In genomic region chr2:216596986-216597509, GRCh38 we compare ENCODE assay signal across 14 cellular contexts. TPM values are rescaled to one million over a fixed set of nuclear protein-coding genes. Genes with fewer than 3 reads are reported as not detected.
DNase-seq lines count a peak whose midpoint lies in the region; ATAC-seq, FAIRE-seq and TF ChIP-seq lines count a peak whose summit lies in the region.
"Had no signal": no experiment of that assay in that cellular context is flagged by ENCODE, and none has a peak within 500 bp of the region (broad histone marks: within the 10 kb centered on the region; RNA-seq: fewer than 3 reads in every experiment).

No MANE protein-coding gene starts in this region.

- no peak for TF ChIP-seq EP300 in A549 (IDR thresholded peaks at IDR 0.05)

- no peak for TF ChIP-seq POLR2A in A549 (IDR thresholded peaks at IDR 0.05; ENCODE audit: low read length)

- in situ Hi-C loops in KBM-7 (cut with MboI; ENCODE audit: low pct_unique_long_range_greater_than_20kb, low sequenced_read_pairs) = no loop called here

- H3K27ac ChIP-seq in A549 = no peak overlapping the region
- H3K27ac ChIP-seq: RWPE1, stomach had no signal

- H3K4me3 ChIP-seq in A549 = no peak overlapping the region
- H3K4me3 ChIP-seq: stomach had no signal

- FAIRE-seq in A549 (lab: Jason Lieb, UNC) = no peak

- CTCF ChIA-PET in A549 (lab: Yijun Ruan, JAX) = interaction anchor here (0.7 to 1.9 kb wide), 2 partner anchors 15 to 70 kb away, joined by 3 to 8 read pairs; no protein-coding TSS in a partner anchor
- CTCF ChIA-PET in GM10248 (lab: Yijun Ruan, JAX) = interaction anchor here (1.3 kb wide), 1 partner anchor 28 kb away, joined by 3 read pairs; no protein-coding TSS in a partner anchor

- no peak for TF ChIP-seq RAD21 in A549 (conservative IDR thresholded peaks at IDR 0.05 in 1 of 2, IDR thresholded peaks at IDR 0.05 in 1 of 2)

- no peak for ATAC-seq in A549
- ATAC-seq in HG02981 (IDR thresholded peaks at IDR 0.05; ENCODE audit: unreplicated experiment) = no peak
- ATAC-seq: activated CD8-positive, alpha-beta T cell treated with anti-CD3 and anti-CD28 coated beads, Interleukin-2, amount 10 ng/mL, durations not matched to agents 7 days and 5 days had no signal

- POLR2A ChIA-PET in A549 (lab: Yijun Ruan, JAX) (no interaction called here), GM10248 (lab: Yijun Ruan, JAX) (no interaction called here)

- no peaks in the 10 kb centered on the region for H3K4me1 ChIP-seq in A549

- no peak for TF ChIP-seq CTCF in A549 (IDR thresholded peaks at IDR 0.05)
- no peak for TF ChIP-seq CTCF in GM10248 (IDR thresholded peaks at IDR 0.05; ENCODE audit: control extremely low read depth, extremely low read depth, low read depth, missing control alignments)

- no peaks in the 10 kb centered on the region for H3K9me3 ChIP-seq in A549
- H3K9me3 ChIP-seq: stomach had no signal

- DNase-seq in A549 (ENCODE audit: low read depth in 1 of 2, low spot score in 1 of 2) = no peak
- DNase-seq in GM03348 (ENCODE audit: low spot score) = peak; percentile 42
- peak; percentile 93 for DNase-seq in NCI-H524 treated with DMSO at 0.1 percent for 48 hours (lab: John Stamatoyannopoulos, UW)
- DNase-seq in dermis blood vessel endothelial cell = peak; percentile 40
- no peak for DNase-seq in medulla oblongata (ENCODE audit: extremely low spot score)
- DNase-seq in KBM-7 = no peak
- no peak for DNase-seq in GM10248 (ENCODE audit: extremely low spot score)
- DNase-seq: activated CD8-positive, alpha-beta T cell treated with anti-CD3 and anti-CD28 coated beads, Interleukin-2, amount 10 ng/mL, durations not matched to agents 7 days and 5 days; activated naive CD4-positive, alpha-beta T cell treated with anti-CD3 and anti-CD28 coated beads for 36 hours; retina; stomach had no signal

- 73% methylated on average over 5 of the region's 5 CpGs for WGBS in A549 (ENCODE audit: missing lambda C conversion rate)

- H3K4me2 ChIP-seq in A549 = no peak overlapping the region

TF ChIP-seq in A549, 52 proteins besides CTCF, POLR2A, EP300 and RAD21:
- TF ChIP-seq CHD4 (IDR thresholded peaks at IDR 0.05; ENCODE audit: borderline replicate concordance) (no peak), MAFK (IDR thresholded peaks at IDR 0.05; ENCODE audit: partially characterized antibody) (peak; percentile 56), RFX5 (IDR thresholded peaks at IDR 0.05) (no peak)
- TF ChIP-seq, protein P1, sequence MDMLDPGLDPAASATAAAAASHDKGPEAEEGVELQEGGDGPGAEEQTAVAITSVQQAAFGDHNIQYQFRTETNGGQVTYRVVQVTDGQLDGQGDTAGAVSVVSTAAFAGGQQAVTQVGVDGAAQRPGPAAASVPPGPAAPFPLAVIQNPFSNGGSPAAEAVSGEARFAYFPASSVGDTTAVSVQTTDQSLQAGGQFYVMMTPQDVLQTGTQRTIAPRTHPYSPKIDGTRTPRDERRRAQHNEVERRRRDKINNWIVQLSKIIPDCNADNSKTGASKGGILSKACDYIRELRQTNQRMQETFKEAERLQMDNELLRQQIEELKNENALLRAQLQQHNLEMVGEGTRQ (IDR thresholded peaks at IDR 0.05) = no peak

RNA-seq across cellular contexts. Expression of gene IGFBP2, which starts 36.2 kb away (rescaled TPM):
- polyA plus RNA-seq in A549 (2011; rRNA removed) (34.9 and 36.1 TPM in 2 replicates), A549 (2017; fragmentation: RNase III; extraction: RNeasy Plus Mini Kit Qiagen cat#74134 plus additional on column Dnase treatment) (21.1 to 27.0 TPM (median 26.1 TPM) in 3 replicates)
- 69.5 and 87.5 TPM in 2 replicates for polyA plus RNA-seq in A549 (2012; cell fraction: cytosol; rRNA removed)
- 93.1 and 114 TPM in 2 replicates for polyA plus RNA-seq in A549 (2012; cell fraction: nucleus; rRNA removed)
- polyA minus RNA-seq in A549 (2011; rRNA and poly(A)+ RNA removed) = 37.5 and 38.6 TPM in 2 replicates
- total RNA-seq in dermis blood vessel endothelial cell = 159 and 263 TPM in 2 replicates
- polyA plus RNA-seq: IgD-negative memory B cell had no signal

Comparison
In these comparisons a context has a peak if more than half of its experiments do, and no peak if none do; other contexts are left out.
1. DNase-seq: peak in GM03348 (single experiment), NCI-H524 treated with DMSO at 0.1 percent for 48 hours (single experiment) and dermis blood vessel endothelial cell (single experiment); none in A549 (0 of 2), medulla oblongata (single experiment), KBM-7 (single experiment) and GM10248 (single experiment).